23 cellular contexts compared by ENCODE assay signal in genomic region chr2:189526936-189527654, GRCh38. TPM values are rescaled to one million over a fixed set of nuclear protein-coding genes. Genes with fewer than 3 reads are reported as not detected.
DNase-seq lines count a peak whose midpoint lies in the region; ATAC-seq and TF ChIP-seq lines count a peak whose summit lies in the region.
"Had no signal": no experiment of that assay in that cellular context is flagged by ENCODE, and none has a peak within 500 bp of the region (broad histone marks: within the 10 kb centered on the region; RNA-seq: fewer than 3 reads in every experiment).

No MANE protein-coding gene starts in this region.

- H3K79me1 ChIP-seq in trophoblast cell (ENCODE audit: low read length) = peaks cover 3% of the 10 kb centered on the region

- no CpG with 5 or more reads among the region's 14 CpGs for WGBS in trophoblast cell (ENCODE audit: extremely low coverage, insufficient coverage, insufficient read length)

- H3K27me3 Mint-ChIP-seq in activated T-cell treated with anti-CD3 and anti-CD28 coated beads, Interleukin-2, amount 50 U/mL, for 24 hours = no peaks in the 10 kb centered on the region

- no peak overlapping the region for H3K23ac ChIP-seq in trophoblast cell (ENCODE audit: low read length)

- H3K14ac ChIP-seq in trophoblast cell (ENCODE audit: low read length) = no peak overlapping the region

- H3K27ac Mint-ChIP-seq in activated T-cell treated with anti-CD3 and anti-CD28 coated beads, Interleukin-2, amount 50 U/mL, for 24 hours = no peak overlapping the region
- H3K27ac Mint-ChIP-seq: CD14-positive monocyte, H9 had no signal

- no peak overlapping the region for H4K12ac ChIP-seq in trophoblast cell (ENCODE audit: low read depth, low read length)

- H3K36me3 ChIP-seq in left ventricle myocardium inferior (no peaks in the 10 kb centered on the region), right atrium auricular region (no peaks in the 10 kb centered on the region), trophoblast cell (ENCODE audit: control insufficient read depth in 1 of 2, insufficient read depth in 2 of 2, low read length in 2 of 2) (no peaks in the 10 kb centered on the region)
- H3K36me3 ChIP-seq: colonic mucosa, gastroesophageal sphincter, Peyer's patch had no signal

- H3K4me1 ChIP-seq in left ventricle myocardium inferior (peaks cover 34% of the 10 kb centered on the region), right atrium auricular region (peaks cover 0 to 20% of the 10 kb centered on the region in 2 donors), trophoblast cell (ENCODE audit: control insufficient read depth in 1 of 2, insufficient read depth in 2 of 2, low read length in 2 of 2) (no peaks in the 10 kb centered on the region)

- no peak overlapping the region for H3K4me3 Mint-ChIP-seq in activated T-cell treated with anti-CD3 and anti-CD28 coated beads, Interleukin-2, amount 50 U/mL, for 24 hours
- H3K4me3 Mint-ChIP-seq: CD14-positive monocyte, H9, neural crest cell had no signal

- H3K27ac ChIP-seq in left ventricle myocardium inferior (replicated peaks) (peak overlapping the region; percentile 52), right atrium auricular region (peak overlapping the region in 1 of 2 donors; percentile 0), trophoblast cell (ENCODE audit: low read depth, low read length) (no peak overlapping the region)
- H3K27ac ChIP-seq: colonic mucosa, gastroesophageal sphincter had no signal

- ATAC-seq in left lobe of liver (peak; percentile 31), HG02798 (IDR thresholded peaks at IDR 0.05; ENCODE audit: poor library complexity, unreplicated experiment) (no peak)
- ATAC-seq: gastroesophageal sphincter, SK-N-SH treated with all-trans-retinoic acid at 6 μM for 48 hours had no signal

- H3K4me1 Mint-ChIP-seq in activated T-cell treated with anti-CD3 and anti-CD28 coated beads, Interleukin-2, amount 50 U/mL, for 24 hours (ENCODE audit: low read depth) = no peaks in the 10 kb centered on the region
- H3K4me1 Mint-ChIP-seq: H9, neural crest cell had no signal

- H3K4me3 ChIP-seq in left ventricle myocardium inferior (peak overlapping the region; percentile 8), right atrium auricular region (peak overlapping the region in 1 of 2 donors; percentile 6), trophoblast cell (ENCODE audit: low read depth, low read length) (no peak overlapping the region)
- H3K4me3 ChIP-seq: colonic mucosa, gastroesophageal sphincter, Peyer's patch had no signal

- H3K79me2 ChIP-seq in trophoblast cell (ENCODE audit: control insufficient read depth, insufficient read depth, low read length, poor library complexity) = no peaks in the 10 kb centered on the region

- no peak overlapping the region for H3K9ac ChIP-seq in trophoblast cell (ENCODE audit: low read length)

- H2AK5ac ChIP-seq in trophoblast cell (ENCODE audit: low read length) = peak overlapping the region; percentile 35

- no peak overlapping the region for H2BK12ac ChIP-seq in trophoblast cell (ENCODE audit: low read length)

- no peak overlapping the region for H2AFZ ChIP-seq in trophoblast cell (ENCODE audit: insufficient read depth, low read length, poor library complexity)

- TF ChIP-seq CTCF in left ventricle myocardium inferior (IDR thresholded peaks at IDR 0.05; ENCODE audit: borderline replicate concordance) (no peak), right atrium auricular region (IDR thresholded peaks at IDR 0.05) (no peak)

- intact Hi-C loops in left ventricle myocardium inferior (cut with micrococcal nuclease) = no loop called here

- DNase-seq in left ventricle myocardium inferior = no peak
- no peak for DNase-seq in right atrium auricular region (ENCODE audit: low spot score)
- no peak for DNase-seq in left lobe of liver (ENCODE audit: low spot score)
- DNase-seq in trophoblast cell = no peak
- DNase-seq in NCI-H2029 (lab: John Stamatoyannopoulos, UW) = no peak
- no peak for DNase-seq in OCI-M1 (lab: John Stamatoyannopoulos, UW)
- DNase-seq in activated T-cell treated with anti-CD3 and anti-CD28 coated beads, Interleukin-2, amount 50 U/mL, for 24 hours = no peak
- DNase-seq: activated CD4-positive, alpha-beta T cell treated with anti-CD3 and anti-CD28 coated beads for 48 hours; activated CD8-positive, alpha-beta memory T cell treated with anti-CD3 and anti-CD28 coated beads, Interleukin-2, amount 50 U/mL, for 4 hours; activated naive CD4-positive, alpha-beta T cell; colonic mucosa; H9; NCI-H1417 treated with DMSO at 0.1 percent for 48 hours; NCI-H82; Peyer's patch; right cardiac atrium; stimulated activated CD4-positive, alpha-beta T cell treated with anti-CD3 and anti-CD28 coated beads, Interleukin-2, amount 100 ng/mL, for 48 hours; substantia nigra had no signal

- no peaks in the 10 kb centered on the region for H3K9me3 ChIP-seq in left ventricle myocardium inferior (replicated peaks)
- H3K9me3 ChIP-seq in right atrium auricular region = no peaks in the 10 kb centered on the region
- no peaks in the 10 kb centered on the region for H3K9me3 ChIP-seq in trophoblast cell (ENCODE audit: insufficient read depth, low read depth, low read length)
- H3K9me3 ChIP-seq: colonic mucosa, gastroesophageal sphincter, Peyer's patch had no signal

- no peak overlapping the region for H4K91ac ChIP-seq in trophoblast cell (ENCODE audit: low read depth, low read length)

- no peak overlapping the region for H3K4ac ChIP-seq in trophoblast cell (ENCODE audit: low read depth, low read length)

- H3K9me3 Mint-ChIP-seq in activated T-cell treated with anti-CD3 and anti-CD28 coated beads, Interleukin-2, amount 50 U/mL, for 24 hours = no peaks in the 10 kb centered on the region
- H3K9me3 Mint-ChIP-seq: H9, neural crest cell had no signal

- H3K18ac ChIP-seq in trophoblast cell (ENCODE audit: low read length) = no peak overlapping the region

- no peak overlapping the region for H4K8ac ChIP-seq in trophoblast cell (ENCODE audit: low read depth, low read length)

- no peak overlapping the region for H2BK5ac ChIP-seq in trophoblast cell (ENCODE audit: low read depth, low read length, poor library complexity)

- H3K4me2 ChIP-seq in trophoblast cell (ENCODE audit: low read length) = no peak overlapping the region

- no peaks in the 10 kb centered on the region for H3K36me3 Mint-ChIP-seq in activated T-cell treated with anti-CD3 and anti-CD28 coated beads, Interleukin-2, amount 50 U/mL, for 24 hours (ENCODE audit: low read depth)
- H3K36me3 Mint-ChIP-seq: CD14-positive monocyte had no signal

- H2BK120ac ChIP-seq in trophoblast cell (ENCODE audit: insufficient read depth, low read length, poor library complexity) = no peak overlapping the region

- no peaks in the 10 kb centered on the region for H3K27me3 ChIP-seq in left ventricle myocardium inferior (ENCODE audit: low read depth)
- H3K27me3 ChIP-seq in right atrium auricular region = no peaks in the 10 kb centered on the region
- H3K27me3 ChIP-seq in trophoblast cell (ENCODE audit: insufficient read depth, low read length) = no peaks in the 10 kb centered on the region
- H3K27me3 ChIP-seq: colonic mucosa, gastroesophageal sphincter, Peyer's patch had no signal

RNA-seq across cellular contexts. Expression of gene SLC40A1, which starts 53.5 kb away (rescaled TPM):
- total RNA-seq in left ventricle myocardium inferior = 44.0 TPM
- total RNA-seq in right atrium auricular region = 100 to 1,000 TPM in 1 of 2 donors, 10 to 100 TPM in 1; 57.7 to 132 TPM
- total RNA-seq in left lobe of liver = 151 TPM
- 313 and 338 TPM in 2 replicates for polyA plus RNA-seq in trophoblast cell (2013)
- total RNA-seq: H9 had no signal
